In the genomic region with DNA sequence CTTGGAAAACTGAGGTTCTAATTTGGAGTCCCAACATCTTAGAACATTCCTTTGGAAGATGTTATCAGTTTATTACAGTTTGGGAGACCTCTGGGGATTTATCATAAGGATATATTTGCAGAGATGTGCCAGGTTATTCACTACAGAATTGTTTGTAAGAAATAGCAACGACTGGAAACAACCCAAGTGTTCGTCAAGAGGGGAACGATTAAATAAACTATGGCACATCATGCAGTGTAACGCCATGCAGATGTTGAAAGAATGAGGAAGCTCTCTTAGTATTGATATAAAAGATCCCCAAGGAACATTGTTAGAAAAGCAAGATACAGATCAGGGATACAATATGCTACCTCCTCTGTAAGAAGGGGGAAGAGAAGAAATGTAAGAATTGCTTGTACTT, we compare ENCODE assay signal across 28 cellular contexts. TPM values are rescaled to one million over a fixed set of nuclear protein-coding genes. Genes with fewer than 3 reads are reported as not detected.
DNase-seq lines count a peak whose midpoint lies in the region; ATAC-seq and TF ChIP-seq lines count a peak whose summit lies in the region.
"Had no signal": no experiment of that assay in that cellular context is flagged by ENCODE, and none has a peak within 500 bp of the region (broad histone marks: within the 10 kb centered on the region; RNA-seq: fewer than 3 reads in every experiment).

No MANE protein-coding gene starts in this region.

- H2BK20ac ChIP-seq in IMR-90 (ENCODE audit: low read depth, low read length), result peak overlapping the region; percentile 94

- H3K27me3 ChIP-seq in IMR-90 (ENCODE audit: control insufficient read depth, insufficient read depth, low read length) (no peaks in the 10 kb centered on the region), mesenchymal stem cell (ENCODE audit: control insufficient read depth in 1 of 2, insufficient read depth in 1 of 2, low read length in 2 of 2) (no peaks in the 10 kb centered on the region)
- H3K27me3 ChIP-seq: vagina had no signal

- H3K27ac ChIP-seq in IMR-90 (ENCODE audit: insufficient read depth, low read length) (peak overlapping the region; percentile 100), mesenchymal stem cell (ENCODE audit: low read length, poor library complexity, severe bottlenecking) (no peak overlapping the region)
- H3K27ac ChIP-seq: PC-9, vagina had no signal

- H2BK15ac ChIP-seq in IMR-90 (ENCODE audit: low read depth, low read length) (peak overlapping the region; percentile 58; the same call in 1 of the 3 replicates), mesenchymal stem cell (ENCODE audit: low read depth, poor library complexity, severe bottlenecking) (no peak overlapping the region)

- H3K4me1 ChIP-seq in IMR-90 (ENCODE audit: control insufficient read depth, insufficient read depth, low read length) (peaks cover 13% of the 10 kb centered on the region), mesenchymal stem cell (ENCODE audit: control insufficient read depth, insufficient read depth, low read depth, low read length) (no peaks in the 10 kb centered on the region)
- H3K4me1 ChIP-seq: vagina had no signal

- no peak for TF ChIP-seq POLR2A in IMR-90 (IDR thresholded peaks at IDR 0.05; ENCODE audit: low read depth, low read length)

- peak overlapping the region; percentile 89 for H2AK5ac ChIP-seq in IMR-90 (ENCODE audit: low read depth, low read length)
- H2AK5ac ChIP-seq in mesenchymal stem cell (ENCODE audit: low read length, severe bottlenecking), result no peak overlapping the region

- H3K14ac ChIP-seq in IMR-90 (replicated peaks; ENCODE audit: low read depth, low read length) (peak overlapping the region; percentile 78), mesenchymal stem cell (ENCODE audit: low read length in 2 of 2) (no peak overlapping the region)

- no peak overlapping the region for H2BK12ac ChIP-seq in mesenchymal stem cell (ENCODE audit: low read length in 2 of 2)

- H2BK120ac ChIP-seq in IMR-90 (ENCODE audit: low read depth, low read length) (peak overlapping the region; percentile 97), mesenchymal stem cell (ENCODE audit: low read depth, low read length) (no peak overlapping the region)

- intact Hi-C loops in IMR-90 (cut with micrococcal nuclease), result no loop called here

- H4K91ac ChIP-seq in IMR-90 (ENCODE audit: insufficient read depth, low read depth, low read length) (peak overlapping the region; percentile 92), mesenchymal stem cell (ENCODE audit: low read length) (no peak overlapping the region)

- ATAC-seq in IMR-90 (ENCODE audit: low read depth) (peak; percentile 55), HG03039 (IDR thresholded peaks at IDR 0.05; ENCODE audit: unreplicated experiment) (no peak), HG03354 (IDR thresholded peaks at IDR 0.05; ENCODE audit: poor library complexity, severe bottlenecking, unreplicated experiment) (no peak)
- ATAC-seq: esophagus mucosa; GM23338; naive thymus-derived CD4-positive, alpha-beta T cell had no signal

- TF ChIP-seq CTCF in AG09319 (IDR thresholded peaks at IDR 0.05; ENCODE audit: low read depth, low read length) (no peak), IMR-90 (conservative IDR thresholded peaks at IDR 0.05; ENCODE audit: low read depth, low read length) (no peak)

- H3K4me2 ChIP-seq in IMR-90 (ENCODE audit: low read depth, low read length) (peak overlapping the region; percentile 36; the same call in 1 of the 2 replicates), mesenchymal stem cell (ENCODE audit: low read length, poor library complexity, severe bottlenecking) (no peak overlapping the region)
- H3K4me2 ChIP-seq: GM23338 had no signal

- H3K9me3 ChIP-seq in IMR-90 (ENCODE audit: control insufficient read depth, insufficient read depth, low read length) (no peaks in the 10 kb centered on the region), mesenchymal stem cell (ENCODE audit: control insufficient read depth, low read length) (no peaks in the 10 kb centered on the region)
- H3K9me3 ChIP-seq: vagina had no signal

- H2AFZ ChIP-seq in IMR-90 (replicated peaks; ENCODE audit: low read length, poor library complexity) (no peak overlapping the region), mesenchymal stem cell (ENCODE audit: low read depth, low read length) (no peak overlapping the region)
- H2AFZ ChIP-seq: GM23338, PC-9 had no signal

- POLR2A ChIA-PET in IMR-90 (lab: Charles Lee; ENCODE audit: unreplicated experiment), result no interaction called here

- H4K8ac ChIP-seq in IMR-90 (ENCODE audit: low read depth in 2 of 2, low read length in 2 of 2) (peak overlapping the region; percentile 54 to 85; a peak in 3 of 4 replicates), mesenchymal stem cell (ENCODE audit: low read length) (no peak overlapping the region)

- H2AK9ac ChIP-seq in IMR-90 (replicated peaks; ENCODE audit: low read depth, low read length, poor library complexity), result no peak overlapping the region

- peak overlapping the region; percentile 79; the same call in 1 of the 2 replicates for H3K56ac ChIP-seq in IMR-90 (ENCODE audit: extremely low read depth, insufficient read depth, low read length)

- no peaks in the 10 kb centered on the region for H4K20me1 ChIP-seq in IMR-90 (ENCODE audit: insufficient read depth, low read length)

- DNase-seq in AG09319 (ENCODE audit: extremely low read depth, low read depth) (peak; percentile 55), IMR-90 (peak; percentile 86), dedifferentiated amniotic fluid mesenchymal stem cell (ENCODE audit: extremely low spot score) (peak; percentile 67), mesenchymal stem cell (peak; percentile 59), NCI-H2029 treated with DMSO at 0.1 percent for 48 hours (lab: John Stamatoyannopoulos, UW) (no peak), C1 segment of cervical spinal cord (lab: John Stamatoyannopoulos, UW) (no peak)
- DNase-seq: activated CD4-positive, alpha-beta T cell treated with anti-CD3 and anti-CD28 coated beads, Interleukin-2, amount 50 U/mL, for 48 hours; activated naive CD4-positive, alpha-beta T cell treated with Interleukin-2 at 50 U/mL for 16 hours; Calu3; cortex of kidney; DND-41; endodermal cell; islet precursor cell; midbrain; naive thymus-derived CD4-positive, alpha-beta T cell; NCI-H1092 treated with DMSO at 0.1 percent for 48 hours; NCI-H187 treated with DMSO at 0.1 percent for 48 hours; NCI-H526; NK-92 treated with Interleukin-12 subunit alpha and Interleukin-12 subunit beta, amount 100 ng/mL, for 24 hours; occipital lobe; PC-9; SIG-M5 had no signal

- no peaks in the 10 kb centered on the region for H3K36me3 ChIP-seq in IMR-90 (ENCODE audit: control insufficient read depth, insufficient read depth, low read length)
- H3K36me3 ChIP-seq in mesenchymal stem cell (ENCODE audit: control insufficient read depth in 1 of 2, insufficient read depth in 2 of 2, low read depth in 1 of 2, low read length in 2 of 2), result no peaks in the 10 kb centered on the region
- H3K36me3 ChIP-seq: vagina had no signal

- H3K9ac ChIP-seq in IMR-90 (ENCODE audit: low read depth, low read length), result peak overlapping the region; percentile 76; the same call in 1 of the 2 replicates
- H3K9ac ChIP-seq in mesenchymal stem cell (ENCODE audit: low read length), result peak overlapping the region; percentile 72

- no CpG with 5 or more reads among the region's 4 CpGs for WGBS in IMR-90 (ENCODE audit: extremely low coverage in 2 of 2, insufficient read length in 1 of 2), 2 experiments
- 32% methylated on average over 4 of the region's 4 CpGs for WGBS in mesenchymal stem cell

- peak overlapping the region; percentile 98 for H4K5ac ChIP-seq in IMR-90 (ENCODE audit: low read depth, low read length)

- in situ Hi-C loops in IMR-90 (cut with MboI; ENCODE audit: low sequenced_read_pairs), result no loop called here

- H3K79me1 ChIP-seq in IMR-90 (ENCODE audit: low read depth in 1 of 2, low read length in 2 of 2), result peaks cover 0 to 12% of the 10 kb centered on the region in 2 experiments; a peak in 2 of 4 replicates
- no peaks in the 10 kb centered on the region for H3K79me1 ChIP-seq in mesenchymal stem cell (replicated peaks; ENCODE audit: low read length, poor library complexity, severe bottlenecking)

- BruUV-seq in IMR-90 (replicated peaks; lab: Mats Ljungman, UMichigan), result no TSS peak

- no peak for TF ChIP-seq RAD21 in IMR-90 (IDR thresholded peaks at IDR 0.05; ENCODE audit: low read length)

- H2BK5ac ChIP-seq in IMR-90 (ENCODE audit: low read depth, low read length, poor library complexity, severe bottlenecking) (peak overlapping the region; percentile 99), mesenchymal stem cell (ENCODE audit: low read depth, low read length, poor library complexity, severe bottlenecking) (no peak overlapping the region)

- H3K4ac ChIP-seq in IMR-90 (ENCODE audit: low read depth, low read length) (peak overlapping the region; percentile 92; the same call in 1 of the 2 replicates), mesenchymal stem cell (ENCODE audit: low read depth in 1 of 2, low read length in 2 of 2) (peak overlapping the region in 1 of 2 experiments; percentile 79)

- H3K18ac ChIP-seq in IMR-90 (ENCODE audit: low read depth, low read length) (peak overlapping the region; percentile 94), mesenchymal stem cell (ENCODE audit: low read depth in 1 of 2, low read length in 2 of 2) (peak overlapping the region in 1 of 2 experiments; percentile 57)

- H3K23ac ChIP-seq in IMR-90 (ENCODE audit: low read depth, low read length), result peak overlapping the region; percentile 87; the same call in 1 of the 2 replicates
- no peak overlapping the region for H3K23ac ChIP-seq in mesenchymal stem cell (ENCODE audit: low read length in 2 of 2)

- H3K9me1 ChIP-seq in IMR-90 (ENCODE audit: insufficient read depth, low read length), result peaks cover 7% of the 10 kb centered on the region

- no peak overlapping the region for H3K4me3 ChIP-seq in IMR-90 (ENCODE audit: insufficient read depth, low read depth, low read length)
- no peak overlapping the region for H3K4me3 ChIP-seq in mesenchymal stem cell (ENCODE audit: insufficient read depth in 1 of 2, low read depth in 1 of 2, low read length in 2 of 2)
- H3K4me3 ChIP-seq: GM23338, PC-9, skin epidermis, vagina had no signal

- dilution Hi-C loops in IMR-90 (cut with HindIII; ENCODE audit: low sequenced_read_pairs, unreplicated experiment), result no loop called here

- CTCF ChIA-PET in IMR-90 (lab: Yijun Ruan, JAX), result no interaction called here

TF ChIP-seq in IMR-90, 13 proteins besides CTCF, POLR2A, EP300 and RAD21:
- TF ChIP-seq CEBPB (IDR thresholded peaks at IDR 0.05; ENCODE audit: low read depth, low read length), result no peak
- no peak for TF ChIP-seq SMC3 (IDR thresholded peaks at IDR 0.05; ENCODE audit: low read depth, low read length)

RNA-seq across cellular contexts. Expression of a gene that starts 9.1 kb away (rescaled TPM):
- total RNA-seq in IMR-90 (2012; rRNA removed), result 169 and 222 TPM in 2 replicates
- polyA plus RNA-seq in IMR-90 (2012; rRNA removed), result 37.5 and 38.4 TPM in 2 replicates
- polyA plus RNA-seq in IMR-90 (2012; cell fraction: cytosol; rRNA removed), result 11.7 and 18.8 TPM in 2 replicates
- 12.5 and 48.7 TPM in 2 replicates for polyA plus RNA-seq in IMR-90 (2012; cell fraction: nucleus; rRNA removed; ENCODE audit: low replicate concordance)
- 17.2 TPM for polyA plus RNA-seq in mesenchymal stem cell (2013, experiment 1 of 2)
- 17.6 TPM for polyA plus RNA-seq in mesenchymal stem cell (2013, experiment 2 of 2)

Comparison
In these comparisons a context has a peak if more than half of its experiments do, and no peak if none do; other contexts are left out.
1. DNase-seq: peak in AG09319 (single experiment), IMR-90 (single experiment), dedifferentiated amniotic fluid mesenchymal stem cell (single experiment) and mesenchymal stem cell (single experiment); none in NCI-H2029 treated with DMSO at 0.1 percent for 48 hours (single experiment) and C1 segment of cervical spinal cord (0 of 14).